ENCODE assay signal across 19 cellular contexts in the genomic region with DNA sequence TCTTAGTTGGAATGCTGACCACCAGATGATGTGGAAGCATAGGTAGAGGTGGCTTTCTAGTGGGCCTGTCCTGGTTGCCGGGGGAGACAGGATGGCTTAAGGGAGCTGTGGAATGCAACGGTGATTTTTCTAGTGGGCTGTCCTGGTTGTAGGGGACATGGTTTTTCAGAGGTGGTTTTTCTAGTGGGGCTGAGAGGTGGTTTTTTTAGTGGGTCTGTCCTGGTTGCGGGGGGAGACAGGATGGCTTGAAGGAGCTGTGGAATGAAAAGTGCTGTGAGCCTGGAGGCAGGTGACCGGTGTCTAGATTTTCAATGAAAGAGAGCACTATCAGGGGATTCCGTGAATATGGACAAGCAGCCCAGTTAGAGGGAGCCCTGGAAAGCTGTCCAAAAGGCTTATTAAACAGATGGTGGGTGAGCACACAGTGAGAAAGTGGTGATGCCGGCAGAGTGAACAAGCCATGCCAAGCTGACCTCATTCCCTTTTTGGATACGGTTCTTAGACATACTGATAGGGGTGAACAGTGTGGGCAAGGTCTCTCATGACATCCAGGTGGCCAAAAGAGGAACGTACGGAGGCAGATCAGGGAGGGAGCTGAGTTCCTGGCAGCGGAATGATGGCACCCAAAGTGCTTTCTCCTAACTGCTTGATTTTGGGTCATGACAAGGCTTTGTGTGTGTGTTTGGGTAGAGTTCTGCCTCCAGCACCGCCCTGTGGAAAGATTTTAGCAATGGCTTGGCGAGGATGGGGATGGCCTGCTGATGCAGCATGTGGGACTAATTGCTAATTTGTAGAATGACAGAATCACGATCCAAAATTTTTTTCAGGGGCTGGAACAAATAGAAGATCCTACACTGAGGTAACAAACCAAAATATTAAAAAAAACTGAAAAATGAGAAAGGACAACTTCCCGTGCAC.
DNase-seq lines count a peak whose midpoint lies in the region; ATAC-seq and TF ChIP-seq lines count a peak whose summit lies in the region.
"Had no signal": no experiment of that assay in that cellular context is flagged by ENCODE, and none has a peak within 500 bp of the region (broad histone marks: within the 10 kb centered on the region; RNA-seq: fewer than 3 reads in every experiment).

No MANE protein-coding gene starts in this region.

- peaks cover 2% of the 10 kb centered on the region for H3K27me3 Mint-ChIP-seq in HFFc6 (ENCODE audit: insufficient read depth)
- peaks cover 4 to 56% (median 16%) of the 10 kb centered on the region in 5 donors for H3K27me3 Mint-ChIP-seq in naive thymus-derived CD8-positive, alpha-beta T cell

- TF ChIP-seq CTCF in HFFc6 (IDR thresholded peaks at IDR 0.05) (no peak), WERI-Rb-1 (IDR thresholded peaks at IDR 0.05; ENCODE audit: low read depth, low read length) (no peak)

- H3K27me3 ChIP-seq in WERI-Rb-1 (ENCODE audit: insufficient read depth, low read depth, severe bottlenecking) = no peaks in the 10 kb centered on the region

- H3K27ac ChIP-seq in WERI-Rb-1 = peak overlapping the region; percentile 35

- peak; percentile 19 for DNase-seq in Ammon's horn (ENCODE audit: low spot score)
- no peak for DNase-seq in HFFc6
- DNase-seq in WERI-Rb-1 = no peak
- peak; percentile 28 for DNase-seq in myocyte (ENCODE audit: low read depth)
- DNase-seq in naive thymus-derived CD8-positive, alpha-beta T cell = no peak
- no peak for DNase-seq in AML-193 (lab: John Stamatoyannopoulos, UW)
- DNase-seq in activated CD4-positive, CD25-positive, alpha-beta regulatory T cell (lab: John Stamatoyannopoulos, UW) = no peak
- DNase-seq: CD4-positive, alpha-beta memory T cell; DND-41; GF-D8; KG1; NCI-H1048; NCI-H1930; NCI-H526 treated with DMSO at 0.1 percent for 48 hours; PC-3; Right ventricle myocardium superior; SK-N-SH had no signal

- peak overlapping the region; percentile 11; the same call in 1 of the 2 replicates for H3K4me3 Mint-ChIP-seq in HFFc6
- no peak overlapping the region for H3K4me3 Mint-ChIP-seq in naive thymus-derived CD8-positive, alpha-beta T cell
- H3K4me3 Mint-ChIP-seq: B cell; CD4-positive, alpha-beta memory T cell; GM23338 had no signal

- H3K4me3 ChIP-seq in WERI-Rb-1 (ENCODE audit: low read depth, low read length) = no peak overlapping the region
- H3K4me3 ChIP-seq: GM23338 had no signal

- H3K9me3 ChIP-seq in WERI-Rb-1 (ENCODE audit: severe bottlenecking) = no peaks in the 10 kb centered on the region
- H3K9me3 ChIP-seq: SK-N-SH had no signal

- H3K9me3 Mint-ChIP-seq in HFFc6 = no peaks in the 10 kb centered on the region; the same call in 1 of the 2 replicates
- no peaks in the 10 kb centered on the region for H3K9me3 Mint-ChIP-seq in naive thymus-derived CD8-positive, alpha-beta T cell
- H3K9me3 Mint-ChIP-seq: GM23338 had no signal

- no peak for ATAC-seq in naive thymus-derived CD8-positive, alpha-beta T cell
- ATAC-seq: PC-3 had no signal

- H3K27ac Mint-ChIP-seq in HFFc6 = no peak overlapping the region
- H3K27ac Mint-ChIP-seq in naive thymus-derived CD8-positive, alpha-beta T cell = no peak overlapping the region
- H3K27ac Mint-ChIP-seq: B cell; CD4-positive, alpha-beta memory T cell; GM23338 had no signal

- POLR2A ChIA-PET in naive thymus-derived CD8-positive, alpha-beta T cell (lab: Charles Lee) = no interaction called here

- no peaks in the 10 kb centered on the region; the same call in 1 of the 2 replicates for H3K36me3 Mint-ChIP-seq in HFFc6 (ENCODE audit: low read depth)
- H3K36me3 Mint-ChIP-seq in naive thymus-derived CD8-positive, alpha-beta T cell = no peaks in the 10 kb centered on the region
- H3K36me3 Mint-ChIP-seq: CD4-positive, alpha-beta memory T cell had no signal

- peaks cover 29% of the 10 kb centered on the region for H3K4me1 Mint-ChIP-seq in HFFc6 (ENCODE audit: low read depth)
- H3K4me1 Mint-ChIP-seq in naive thymus-derived CD8-positive, alpha-beta T cell = no peaks in the 10 kb centered on the region
- H3K4me1 Mint-ChIP-seq: CD4-positive, alpha-beta memory T cell had no signal

- no peaks in the 10 kb centered on the region for H3K36me3 ChIP-seq in WERI-Rb-1

Comparison
In these comparisons a context has a peak if more than half of its experiments do, and no peak if none do; other contexts are left out.
1. DNase-seq: peak in Ammon's horn (single experiment) and myocyte (single experiment); none in HFFc6 (single experiment), WERI-Rb-1 (single experiment), naive thymus-derived CD8-positive, alpha-beta T cell (0 of 10), AML-193 (0 of 2) and activated CD4-positive, CD25-positive, alpha-beta regulatory T cell (0 of 4).